In the genomic region with DNA sequence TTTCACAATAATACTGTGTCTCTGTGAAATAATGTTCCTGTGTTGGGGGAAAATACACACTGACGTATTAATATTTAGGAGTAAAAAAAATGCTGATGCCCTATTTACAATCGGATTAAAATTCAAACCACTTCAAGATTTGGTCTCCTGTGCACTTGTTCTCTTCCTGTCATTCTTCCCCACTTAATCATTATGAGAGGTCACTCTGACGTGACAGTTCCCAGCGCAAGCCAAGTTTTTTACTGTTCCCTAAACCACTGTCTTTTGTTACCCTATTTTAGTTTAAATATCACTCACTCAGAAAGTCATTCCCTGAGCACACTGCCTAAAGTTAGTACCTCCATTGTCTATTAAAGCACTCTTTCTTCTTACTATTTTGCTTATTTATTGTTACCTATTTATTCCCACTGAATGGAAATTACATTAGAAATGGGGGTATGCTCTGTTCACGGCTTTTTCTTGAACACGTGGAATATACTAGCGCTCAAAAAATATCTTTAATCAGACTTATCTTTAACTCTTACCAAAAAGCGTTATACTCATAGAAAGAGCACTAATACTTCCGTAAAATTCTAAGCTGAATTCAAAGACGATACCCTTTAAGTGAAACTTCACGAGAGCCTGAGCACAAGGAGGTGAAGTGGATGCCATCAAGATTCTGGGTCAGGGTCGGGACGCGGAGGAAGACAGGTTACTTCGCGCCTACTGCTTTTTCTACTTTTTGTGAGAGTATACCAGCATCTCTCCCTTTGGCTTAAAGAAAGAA, we compare ENCODE assay signal across 1 cellular context.
TF ChIP-seq lines count a peak whose summit lies in the region.

No MANE protein-coding gene starts in this region.

TF ChIP-seq in GM12878, 131 proteins besides CTCF, POLR2A, EP300 and RAD21 (continued from another document):
- TF ChIP-seq, protein P1, sequence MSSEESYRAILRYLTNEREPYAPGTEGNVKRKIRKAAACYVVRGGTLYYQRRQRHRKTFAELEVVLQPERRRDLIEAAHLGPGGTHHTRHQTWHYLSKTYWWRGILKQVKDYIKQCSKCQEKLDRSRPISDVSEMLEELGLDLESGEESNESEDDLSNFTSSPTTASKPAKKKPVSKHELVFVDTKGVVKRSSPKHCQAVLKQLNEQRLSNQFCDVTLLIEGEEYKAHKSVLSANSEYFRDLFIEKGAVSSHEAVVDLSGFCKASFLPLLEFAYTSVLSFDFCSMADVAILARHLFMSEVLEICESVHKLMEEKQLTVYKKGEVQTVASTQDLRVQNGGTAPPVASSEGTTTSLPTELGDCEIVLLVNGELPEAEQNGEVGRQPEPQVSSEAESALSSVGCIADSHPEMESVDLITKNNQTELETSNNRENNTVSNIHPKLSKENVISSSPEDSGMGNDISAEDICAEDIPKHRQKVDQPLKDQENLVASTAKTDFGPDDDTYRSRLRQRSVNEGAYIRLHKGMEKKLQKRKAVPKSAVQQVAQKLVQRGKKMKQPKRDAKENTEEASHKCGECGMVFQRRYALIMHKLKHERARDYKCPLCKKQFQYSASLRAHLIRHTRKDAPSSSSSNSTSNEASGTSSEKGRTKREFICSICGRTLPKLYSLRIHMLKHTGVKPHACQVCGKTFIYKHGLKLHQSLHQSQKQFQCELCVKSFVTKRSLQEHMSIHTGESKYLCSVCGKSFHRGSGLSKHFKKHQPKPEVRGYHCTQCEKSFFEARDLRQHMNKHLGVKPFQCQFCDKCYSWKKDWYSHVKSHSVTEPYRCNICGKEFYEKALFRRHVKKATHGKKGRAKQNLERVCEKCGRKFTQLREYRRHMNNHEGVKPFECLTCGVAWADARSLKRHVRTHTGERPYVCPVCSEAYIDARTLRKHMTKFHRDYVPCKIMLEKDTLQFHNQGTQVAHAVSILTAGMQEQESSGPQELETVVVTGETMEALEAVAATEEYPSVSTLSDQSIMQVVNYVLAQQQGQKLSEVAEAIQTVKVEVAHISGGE (CRISPR knock-in tag; IDR thresholded peaks at IDR 0.05), result no peak
- TF ChIP-seq, protein P2, sequence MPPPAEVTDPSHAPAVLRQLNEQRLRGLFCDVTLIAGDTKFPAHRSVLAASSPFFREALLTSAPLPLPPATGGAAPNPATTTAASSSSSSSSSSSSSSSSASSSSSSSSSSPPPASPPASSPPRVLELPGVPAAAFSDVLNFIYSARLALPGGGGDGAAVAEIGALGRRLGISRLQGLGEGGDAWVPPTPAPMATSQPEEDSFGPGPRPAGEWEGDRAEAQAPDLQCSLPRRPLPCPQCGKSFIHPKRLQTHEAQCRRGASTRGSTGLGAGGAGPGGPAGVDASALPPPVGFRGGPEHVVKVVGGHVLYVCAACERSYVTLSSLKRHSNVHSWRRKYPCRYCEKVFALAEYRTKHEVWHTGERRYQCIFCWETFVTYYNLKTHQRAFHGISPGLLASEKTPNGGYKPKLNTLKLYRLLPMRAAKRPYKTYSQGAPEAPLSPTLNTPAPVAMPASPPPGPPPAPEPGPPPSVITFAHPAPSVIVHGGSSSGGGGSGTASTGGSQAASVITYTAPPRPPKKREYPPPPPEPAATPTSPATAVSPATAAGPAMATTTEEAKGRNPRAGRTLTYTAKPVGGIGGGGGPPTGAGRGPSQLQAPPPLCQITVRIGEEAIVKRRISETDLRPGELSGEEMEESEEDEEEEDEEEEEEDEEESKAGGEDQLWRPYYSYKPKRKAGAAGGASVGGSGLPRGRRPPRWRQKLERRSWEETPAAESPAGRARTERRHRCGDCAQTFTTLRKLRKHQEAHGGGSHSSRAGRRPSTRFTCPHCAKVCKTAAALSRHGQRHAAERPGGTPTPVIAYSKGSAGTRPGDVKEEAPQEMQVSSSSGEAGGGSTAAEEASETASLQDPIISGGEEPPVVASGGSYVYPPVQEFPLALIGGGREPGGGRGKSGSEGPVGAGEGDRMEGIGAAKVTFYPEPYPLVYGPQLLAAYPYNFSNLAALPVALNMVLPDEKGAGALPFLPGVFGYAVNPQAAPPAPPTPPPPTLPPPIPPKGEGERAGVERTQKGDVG (CRISPR knock-in tag; IDR thresholded peaks at IDR 0.05), result no peak
